ENCODE assay signal across 17 cellular contexts in genomic region chr1:225937048-225937968, GRCh38. TPM values are rescaled to one million over a fixed set of nuclear protein-coding genes. Genes with fewer than 3 reads are reported as not detected.
"Had no signal": no experiment of that assay in that cellular context is flagged by ENCODE, and none has a peak within 500 bp of the region (broad histone marks: within the 10 kb centered on the region; RNA-seq: fewer than 3 reads in every experiment).

No MANE protein-coding gene starts in this region.

- H3K4me1 Mint-ChIP-seq: activated naive CD8-positive, alpha-beta T cell treated with anti-CD3 and anti-CD28 coated beads for 36 hours; stimulated activated memory B cell treated with anti-CD40 and anti-IgM and Interleukin-4, amounts not matched to agents 10 μg/mL and 1 μg/mL and 100 μg/mL, for 72 hours had no signal

- H3K4me3 ChIP-seq: coronary artery had no signal

- H3K27ac ChIP-seq: coronary artery, foreskin keratinocyte, parathyroid adenoma had no signal

- H3K79me2 ChIP-seq: parathyroid adenoma had no signal

- H3K36me3 Mint-ChIP-seq: activated naive CD8-positive, alpha-beta T cell treated with anti-CD3 and anti-CD28 coated beads for 36 hours; brain; naive B cell; stimulated activated memory B cell treated with anti-CD40 and anti-IgM and Interleukin-4, amounts not matched to agents 10 μg/mL and 1 μg/mL and 100 μg/mL, for 72 hours had no signal

- H3K4me1 ChIP-seq: foreskin keratinocyte, parathyroid adenoma had no signal

- H3K27ac Mint-ChIP-seq: activated CD4-positive, alpha-beta T cell treated with anti-CD3 and anti-CD28 coated beads, Interleukin-2, amount 10 ng/mL, durations not matched to agents 7 days and 5 days; activated naive CD8-positive, alpha-beta T cell treated with anti-CD3 and anti-CD28 coated beads for 36 hours; stimulated activated memory B cell treated with anti-CD40 and anti-IgM and Interleukin-4, amounts not matched to agents 10 μg/mL and 1 μg/mL and 100 μg/mL, for 72 hours had no signal

- H3K9me3 Mint-ChIP-seq: activated CD4-positive, alpha-beta T cell treated with anti-CD3 and anti-CD28 coated beads, Interleukin-2, amount 10 ng/mL, durations not matched to agents 7 days and 5 days; activated naive CD8-positive, alpha-beta T cell treated with anti-CD3 and anti-CD28 coated beads for 36 hours; brain; naive B cell; stimulated activated memory B cell treated with anti-CD40 and anti-IgM and Interleukin-4, amounts not matched to agents 10 μg/mL and 1 μg/mL and 100 μg/mL, for 72 hours had no signal

- H3K27me3 Mint-ChIP-seq: activated naive CD8-positive, alpha-beta T cell treated with anti-CD3 and anti-CD28 coated beads for 36 hours; brain; stimulated activated memory B cell treated with anti-CD40 and anti-IgM and Interleukin-4, amounts not matched to agents 10 μg/mL and 1 μg/mL and 100 μg/mL, for 72 hours had no signal

- H3K9ac ChIP-seq: parathyroid adenoma had no signal

- H3K4me3 Mint-ChIP-seq: activated CD4-positive, alpha-beta T cell treated with anti-CD3 and anti-CD28 coated beads, Interleukin-2, amount 10 ng/mL, durations not matched to agents 7 days and 5 days; activated naive CD8-positive, alpha-beta T cell treated with anti-CD3 and anti-CD28 coated beads for 36 hours; brain; naive B cell; stimulated activated memory B cell treated with anti-CD40 and anti-IgM and Interleukin-4, amounts not matched to agents 10 μg/mL and 1 μg/mL and 100 μg/mL, for 72 hours had no signal

- H2AFZ ChIP-seq: parathyroid adenoma had no signal

- DNase-seq: activated CD4-positive, alpha-beta T cell treated with anti-CD3 and anti-CD28 coated beads, Interleukin-2, amount 10 ng/mL, durations not matched to agents 7 days and 5 days; activated CD8-positive, alpha-beta memory T cell treated with anti-CD3 and anti-CD28 coated beads for 24 hours; activated naive CD8-positive, alpha-beta T cell treated with anti-CD3 and anti-CD28 coated beads for 36 hours; amygdala; central memory CD4-positive, alpha-beta T cell; effector CD4-positive, alpha-beta T cell; foreskin keratinocyte; naive B cell; stimulated activated CD4-positive, alpha-beta T cell treated with anti-CD3 and anti-CD28 coated beads, Interleukin-2, amount 100 ng/mL, for 48 hours; T-helper 2 cell had no signal

RNA-seq across cellular contexts. Expression of gene LEFTY2, which starts 3.7 kb away (rescaled TPM):
- total RNA-seq: activated CD4-positive, alpha-beta T cell treated with anti-CD3 and anti-CD28 coated beads, Interleukin-2, amount 10 ng/mL, durations not matched to agents 7 days and 5 days; activated naive CD8-positive, alpha-beta T cell treated with anti-CD3 and anti-CD28 coated beads for 36 hours; foreskin keratinocyte; lung microvascular endothelial cell; mononuclear cell; renal cortical epithelial cell had no signal
- polyA plus RNA-seq: foreskin keratinocyte had no signal

RNA-seq across cellular contexts. Expression of gene LEFTY1, which starts 48.4 kb away (rescaled TPM):
- total RNA-seq: activated CD4-positive, alpha-beta T cell treated with anti-CD3 and anti-CD28 coated beads, Interleukin-2, amount 10 ng/mL, durations not matched to agents 7 days and 5 days; foreskin keratinocyte; lung microvascular endothelial cell had no signal
- polyA plus RNA-seq: foreskin keratinocyte had no signal
